In the genomic region with DNA sequence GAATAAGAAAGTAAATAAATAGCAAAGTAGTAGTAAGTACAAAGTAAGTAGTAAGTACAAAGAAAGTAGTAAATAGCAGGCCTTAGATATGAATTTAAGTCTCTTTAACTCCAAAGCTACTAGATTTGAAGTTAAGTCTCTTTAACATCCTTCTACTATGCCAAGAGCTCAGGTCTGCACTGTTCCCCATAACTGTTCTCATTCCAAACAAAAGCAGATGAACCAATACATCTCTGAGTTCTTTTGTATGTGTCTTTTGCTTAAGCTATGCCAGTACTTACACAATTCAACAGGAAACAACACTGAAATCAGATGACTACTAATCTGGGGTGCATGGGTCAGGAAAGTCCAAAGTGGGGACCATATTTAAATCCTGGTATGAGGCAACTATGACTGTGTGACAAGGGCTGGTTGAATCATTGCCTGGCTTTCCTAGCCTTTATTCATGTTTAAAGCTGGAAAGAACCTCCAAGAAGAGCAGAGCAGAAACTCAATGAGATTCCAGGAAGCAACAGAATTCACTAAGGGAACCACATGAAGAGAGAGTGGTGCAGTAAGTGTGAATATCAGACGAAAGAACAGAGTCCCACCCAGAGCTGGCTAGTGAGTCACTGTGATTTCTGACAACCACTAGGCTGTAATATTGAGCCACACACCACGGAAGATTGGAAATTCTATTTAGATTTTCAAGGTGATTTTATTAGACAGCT, we compare ENCODE assay signal across 1 cellular context.
TF ChIP-seq lines count a peak whose summit lies in the region.

No MANE protein-coding gene starts in this region.

TF ChIP-seq in HCT116, 20 proteins besides CTCF, POLR2A, EP300 and RAD21 (continued from another document):
- TF ChIP-seq POLR2AphosphoS5 (IDR thresholded peaks at IDR 0.05; ENCODE audit: low read depth, low read length) (no peak), ELF1 (IDR thresholded peaks at IDR 0.05; ENCODE audit: borderline replicate concordance, low read depth) (no peak), FOSL1 (IDR thresholded peaks at IDR 0.05; ENCODE audit: low read depth) (no peak), TCF7L2 (IDR thresholded peaks at IDR 0.05; ENCODE audit: borderline replicate concordance, extremely low read depth, insufficient read depth, insufficient read length) (no peak), ATF3 (IDR thresholded peaks at IDR 0.05) (no peak), YY1 (IDR thresholded peaks at IDR 0.05; ENCODE audit: extremely low read depth, insufficient replicate concordance, low read depth, low read length) (no peak), JUND (IDR thresholded peaks at IDR 0.05) (no peak), MAX (IDR thresholded peaks at IDR 0.05) (no peak)
- TF ChIP-seq, protein P1, sequence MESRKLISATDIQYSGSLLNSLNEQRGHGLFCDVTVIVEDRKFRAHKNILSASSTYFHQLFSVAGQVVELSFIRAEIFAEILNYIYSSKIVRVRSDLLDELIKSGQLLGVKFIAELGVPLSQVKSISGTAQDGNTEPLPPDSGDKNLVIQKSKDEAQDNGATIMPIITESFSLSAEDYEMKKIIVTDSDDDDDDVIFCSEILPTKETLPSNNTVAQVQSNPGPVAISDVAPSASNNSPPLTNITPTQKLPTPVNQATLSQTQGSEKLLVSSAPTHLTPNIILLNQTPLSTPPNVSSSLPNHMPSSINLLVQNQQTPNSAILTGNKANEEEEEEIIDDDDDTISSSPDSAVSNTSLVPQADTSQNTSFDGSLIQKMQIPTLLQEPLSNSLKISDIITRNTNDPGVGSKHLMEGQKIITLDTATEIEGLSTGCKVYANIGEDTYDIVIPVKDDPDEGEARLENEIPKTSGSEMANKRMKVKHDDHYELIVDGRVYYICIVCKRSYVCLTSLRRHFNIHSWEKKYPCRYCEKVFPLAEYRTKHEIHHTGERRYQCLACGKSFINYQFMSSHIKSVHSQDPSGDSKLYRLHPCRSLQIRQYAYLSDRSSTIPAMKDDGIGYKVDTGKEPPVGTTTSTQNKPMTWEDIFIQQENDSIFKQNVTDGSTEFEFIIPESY (IDR thresholded peaks at IDR 0.05; ENCODE audit: extremely low read depth, insufficient replicate concordance, low read length) = no peak
- TF ChIP-seq, protein P2, sequence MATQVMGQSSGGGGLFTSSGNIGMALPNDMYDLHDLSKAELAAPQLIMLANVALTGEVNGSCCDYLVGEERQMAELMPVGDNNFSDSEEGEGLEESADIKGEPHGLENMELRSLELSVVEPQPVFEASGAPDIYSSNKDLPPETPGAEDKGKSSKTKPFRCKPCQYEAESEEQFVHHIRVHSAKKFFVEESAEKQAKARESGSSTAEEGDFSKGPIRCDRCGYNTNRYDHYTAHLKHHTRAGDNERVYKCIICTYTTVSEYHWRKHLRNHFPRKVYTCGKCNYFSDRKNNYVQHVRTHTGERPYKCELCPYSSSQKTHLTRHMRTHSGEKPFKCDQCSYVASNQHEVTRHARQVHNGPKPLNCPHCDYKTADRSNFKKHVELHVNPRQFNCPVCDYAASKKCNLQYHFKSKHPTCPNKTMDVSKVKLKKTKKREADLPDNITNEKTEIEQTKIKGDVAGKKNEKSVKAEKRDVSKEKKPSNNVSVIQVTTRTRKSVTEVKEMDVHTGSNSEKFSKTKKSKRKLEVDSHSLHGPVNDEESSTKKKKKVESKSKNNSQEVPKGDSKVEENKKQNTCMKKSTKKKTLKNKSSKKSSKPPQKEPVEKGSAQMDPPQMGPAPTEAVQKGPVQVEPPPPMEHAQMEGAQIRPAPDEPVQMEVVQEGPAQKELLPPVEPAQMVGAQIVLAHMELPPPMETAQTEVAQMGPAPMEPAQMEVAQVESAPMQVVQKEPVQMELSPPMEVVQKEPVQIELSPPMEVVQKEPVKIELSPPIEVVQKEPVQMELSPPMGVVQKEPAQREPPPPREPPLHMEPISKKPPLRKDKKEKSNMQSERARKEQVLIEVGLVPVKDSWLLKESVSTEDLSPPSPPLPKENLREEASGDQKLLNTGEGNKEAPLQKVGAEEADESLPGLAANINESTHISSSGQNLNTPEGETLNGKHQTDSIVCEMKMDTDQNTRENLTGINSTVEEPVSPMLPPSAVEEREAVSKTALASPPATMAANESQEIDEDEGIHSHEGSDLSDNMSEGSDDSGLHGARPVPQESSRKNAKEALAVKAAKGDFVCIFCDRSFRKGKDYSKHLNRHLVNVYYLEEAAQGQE (IDR thresholded peaks at IDR 0.05; ENCODE audit: low read depth) = no peak
